ENCODE assay signal across 30 cellular contexts in genomic region chr4:40890199-40890598, GRCh38.
"Had no signal": no experiment of that assay in that cellular context is flagged by ENCODE, and none has a peak within 500 bp of the region (broad histone marks: within the 10 kb centered on the region; RNA-seq: fewer than 3 reads in every experiment).

No MANE protein-coding gene starts in this region.

- H3K36me3 ChIP-seq: ovary, uterus had no signal

- H3K4me3 Mint-ChIP-seq: naive B cell; natural killer cell treated with Interleukin-12 subunit alpha and Interleukin-12 subunit beta and Interleukin-15 and Interleukin-18, amount 100 ng/mL, for 72 hours; nephron progenitor cell; neural crest cell; stimulated activated memory B cell treated with anti-CD40 and anti-IgM and Interleukin-4, amounts not matched to agents 10 μg/mL and 1 μg/mL and 100 μg/mL, for 72 hours; stimulated activated naive CD8-positive, alpha-beta T cell treated with anti-CD3 and anti-CD28 coated beads, Interleukin-15, amount 100 ng/mL, for 72 hours; type B pancreatic cell had no signal

- H3K27ac Mint-ChIP-seq: natural killer cell treated with Interleukin-12 subunit alpha and Interleukin-12 subunit beta and Interleukin-15 and Interleukin-18, amount 100 ng/mL, for 72 hours; progenitor cell of endocrine pancreas; stimulated activated memory B cell treated with anti-CD40 and anti-IgM and Interleukin-4, amounts not matched to agents 10 μg/mL and 1 μg/mL and 100 μg/mL, for 72 hours; stimulated activated naive CD8-positive, alpha-beta T cell treated with anti-CD3 and anti-CD28 coated beads, Interleukin-15, amount 100 ng/mL, for 72 hours; type B pancreatic cell had no signal

- H3K27me3 ChIP-seq: ovary, right lobe of liver, sigmoid colon, suprapubic skin, testis, tibial artery, transverse colon, upper lobe of right lung, uterus had no signal

- H3K4me3 ChIP-seq: ovary, psoas muscle, right lobe of liver, sigmoid colon, suprapubic skin, testis, tibial artery, transverse colon, upper lobe of right lung, uterus had no signal

- ATAC-seq: natural killer cell treated with Interleukin-12 subunit alpha and Interleukin-12 subunit beta and Interleukin-15 and Interleukin-18, amount 100 ng/mL, for 72 hours; psoas muscle; right lobe of liver; stimulated activated memory B cell treated with anti-CD40 and anti-IgM and Interleukin-4, amounts not matched to agents 10 μg/mL and 1 μg/mL and 100 μg/mL, for 72 hours; stimulated activated naive CD8-positive, alpha-beta T cell treated with anti-CD3 and anti-CD28 coated beads, Interleukin-15, amount 100 ng/mL, for 72 hours; stimulated activated naive CD8-positive, alpha-beta T cell treated with anti-CD3 and anti-CD28 coated beads, Interleukin-15, Interleukin-2, amounts not matched to agents 100 U/mL and 50 U/mL, for 24 hours; upper lobe of right lung had no signal

- H3K4me1 Mint-ChIP-seq: naive B cell; stimulated activated memory B cell treated with anti-CD40 and anti-IgM and Interleukin-4, amounts not matched to agents 10 μg/mL and 1 μg/mL and 100 μg/mL, for 72 hours had no signal

- H3K27ac ChIP-seq: ovary, parathyroid adenoma, psoas muscle, right lobe of liver, sigmoid colon, suprapubic skin, testis, tibial artery, transverse colon, upper lobe of right lung, uterus had no signal

- H3K79me2 ChIP-seq: parathyroid adenoma had no signal

- DNase-seq: naive B cell; nephron progenitor cell; occipital lobe; ovary; posterior cingulate gyrus; psoas muscle; right cardiac atrium; right lobe of liver; sigmoid colon; small intestine; stimulated activated CD4-positive, alpha-beta T cell treated with anti-CD3 and anti-CD28 coated beads, Interleukin-15, amount 100 ng/mL, for 24 hours; stimulated activated CD4-positive, alpha-beta T cell treated with anti-CD3 and anti-CD28 coated beads, Interleukin-2, amount 100 ng/mL, for 24 hours; stimulated activated CD4-positive, alpha-beta T cell treated with anti-CD3 and anti-CD28 coated beads, Interleukin-2, amount 100 ng/mL, for 48 hours; stimulated activated CD4-positive, alpha-beta T cell treated with anti-CD3 and anti-CD28 coated beads, Interleukin-4, amount 100 ng/mL, for 24 hours; stimulated activated naive CD4-positive, alpha-beta T cell; stimulated activated naive CD8-positive, alpha-beta T cell treated with anti-CD3 and anti-CD28 coated beads, Interleukin-15, amount 100 ng/mL, for 72 hours; stimulated activated naive CD8-positive, alpha-beta T cell treated with anti-CD3 and anti-CD28 coated beads, Interleukin-15, Interleukin-2, amounts not matched to agents 100 U/mL and 50 U/mL, for 24 hours; substantia nigra; testis; tibial artery; transverse colon; upper lobe of right lung; uterus had no signal

- H3K27me3 Mint-ChIP-seq: progenitor cell of endocrine pancreas; stimulated activated memory B cell treated with anti-CD40 and anti-IgM and Interleukin-4, amounts not matched to agents 10 μg/mL and 1 μg/mL and 100 μg/mL, for 72 hours; stimulated activated naive CD8-positive, alpha-beta T cell treated with anti-CD3 and anti-CD28 coated beads, Interleukin-15, amount 100 ng/mL, for 72 hours; type B pancreatic cell had no signal

- H3K4me1 ChIP-seq: parathyroid adenoma, psoas muscle, right lobe of liver, sigmoid colon, suprapubic skin, testis, tibial artery, transverse colon, upper lobe of right lung, uterus had no signal

- H2AFZ ChIP-seq: parathyroid adenoma had no signal

- H3K9ac ChIP-seq: parathyroid adenoma had no signal

- H3K36me3 Mint-ChIP-seq: naive B cell; natural killer cell treated with Interleukin-12 subunit alpha and Interleukin-12 subunit beta and Interleukin-15 and Interleukin-18, amount 100 ng/mL, for 72 hours; stimulated activated memory B cell treated with anti-CD40 and anti-IgM and Interleukin-4, amounts not matched to agents 10 μg/mL and 1 μg/mL and 100 μg/mL, for 72 hours; type B pancreatic cell had no signal

- H3K9me3 ChIP-seq: ovary, psoas muscle, right lobe of liver, sigmoid colon, suprapubic skin, testis, tibial artery, transverse colon, upper lobe of right lung, uterus had no signal

- H3K9me3 Mint-ChIP-seq: naive B cell; natural killer cell treated with Interleukin-12 subunit alpha and Interleukin-12 subunit beta and Interleukin-15 and Interleukin-18, amount 100 ng/mL, for 72 hours; nephron progenitor cell; neural crest cell; stimulated activated memory B cell treated with anti-CD40 and anti-IgM and Interleukin-4, amounts not matched to agents 10 μg/mL and 1 μg/mL and 100 μg/mL, for 72 hours; stimulated activated naive CD8-positive, alpha-beta T cell treated with anti-CD3 and anti-CD28 coated beads, Interleukin-15, amount 100 ng/mL, for 72 hours; type B pancreatic cell had no signal
